In the genomic region with DNA sequence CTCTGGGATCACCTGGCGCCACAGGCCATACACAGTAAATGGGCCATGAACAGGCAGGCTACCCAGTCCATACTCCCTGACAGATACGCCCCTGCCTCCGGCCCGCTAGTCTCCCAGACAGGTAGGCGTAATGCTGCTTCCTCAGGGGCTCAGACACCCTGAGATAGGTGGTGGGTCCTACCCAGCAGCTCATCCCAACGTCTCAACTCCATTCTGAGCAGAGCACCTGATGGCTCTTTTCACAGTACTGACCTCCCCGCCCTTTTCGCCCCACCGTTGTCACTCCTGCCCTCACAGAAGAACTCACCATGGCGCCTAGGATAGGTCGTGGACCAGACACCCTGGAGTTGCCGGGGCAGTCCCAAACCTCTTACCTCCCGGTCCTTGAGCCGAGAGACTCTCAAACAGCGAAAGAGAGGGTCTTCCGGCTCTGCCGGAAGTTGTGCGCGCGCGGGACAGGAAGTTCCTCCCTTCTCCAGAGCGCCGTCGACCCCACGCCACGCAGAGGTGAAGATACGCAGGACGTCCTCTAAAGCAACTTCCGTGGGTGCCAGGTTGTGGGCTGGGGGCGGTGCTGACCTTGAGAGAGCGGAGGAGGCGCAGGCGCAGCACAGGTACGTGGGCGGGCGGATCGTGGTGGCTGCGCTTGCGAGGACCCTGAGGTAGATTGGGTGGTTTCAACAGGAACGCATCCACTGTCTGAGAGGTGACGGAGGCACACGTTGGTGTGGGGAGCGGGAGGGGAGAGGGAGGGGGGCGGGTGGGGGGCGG, we compare ENCODE assay signal across 8 cellular contexts. TPM values are rescaled to one million over a fixed set of nuclear protein-coding genes. Genes with fewer than 3 reads are reported as not detected.
DNase-seq lines count a peak whose midpoint lies in the region; ATAC-seq, FAIRE-seq and TF ChIP-seq lines count a peak whose summit lies in the region.

A gene (minus strand): TSS at position 432 of the 771 bp plus-strand sequence. CDS start 122 bp downstream, at position 310.

- H3K36me3 ChIP-seq in cardiac muscle cell (peaks cover under 1% of the 10 kb centered on the region), trophoblast cell (ENCODE audit: control insufficient read depth in 1 of 2, insufficient read depth in 2 of 2, low read length in 2 of 2) (peaks cover 0 to 2% of the 10 kb centered on the region in 2 experiments), tibial nerve (peaks cover 0 to 27% (median 0%) of the 10 kb centered on the region in 3 donors)

- H3K27ac ChIP-seq in cardiac muscle cell (peak within 1 kb of the TSS; percentile 49), trophoblast cell (ENCODE audit: low read depth, low read length) (peak within 1 kb of the TSS; percentile 30), tibial nerve (peak within 1 kb of the TSS; percentile 49 to 87 (median 79))

- peak within 1 kb of the TSS; percentile 98 for H4K8ac ChIP-seq in trophoblast cell (ENCODE audit: low read depth, low read length)

- peaks cover 5% of the 10 kb centered on the region for H3K79me1 ChIP-seq in trophoblast cell (ENCODE audit: low read length)

- H3K79me2 ChIP-seq in trophoblast cell (ENCODE audit: control insufficient read depth, insufficient read depth, low read length, poor library complexity), result peaks cover 5% of the 10 kb centered on the region

- peaks cover 6% of the 10 kb centered on the region for H3K4me1 ChIP-seq in cardiac muscle cell (ENCODE audit: low read depth)
- H3K4me1 ChIP-seq in trophoblast cell (ENCODE audit: control insufficient read depth in 1 of 2, insufficient read depth in 2 of 2, low read length in 2 of 2), result peaks cover 0 to 2% of the 10 kb centered on the region in 2 experiments
- peaks cover 0 to 37% (median 11%) of the 10 kb centered on the region in 4 donors for H3K4me1 ChIP-seq in tibial nerve

- no peak within 1 kb of the TSS for H2BK12ac ChIP-seq in trophoblast cell (ENCODE audit: low read length)

- peak within 1 kb of the TSS; percentile 35 for H2BK120ac ChIP-seq in trophoblast cell (ENCODE audit: insufficient read depth, low read length, poor library complexity)

- H3K4me3 ChIP-seq in cardiac muscle cell (peak within 1 kb of the TSS; percentile 70), trophoblast cell (ENCODE audit: low read depth, low read length) (peak within 1 kb of the TSS; percentile 90), tibial nerve (peak within 1 kb of the TSS; percentile 63 to 89 (median 85))

- H3K4ac ChIP-seq in trophoblast cell (ENCODE audit: low read depth, low read length), result peak within 1 kb of the TSS; percentile 99

- no peaks in the 10 kb centered on the region for H3K27me3 ChIP-seq in cardiac muscle cell
- H3K27me3 ChIP-seq in trophoblast cell (ENCODE audit: insufficient read depth, low read length), result no peaks in the 10 kb centered on the region
- H3K27me3 ChIP-seq in tibial nerve, result no peaks in the 10 kb centered on the region

- H3K14ac ChIP-seq in trophoblast cell (ENCODE audit: low read length), result peak within 1 kb of the TSS; percentile 91

- WGBS in trophoblast cell (ENCODE audit: extremely low coverage, insufficient coverage, insufficient read length), result no CpG with 5 or more reads among the region's 45 CpGs
- WGBS in tibial nerve, 2 donors, result 0% methylated on average over 26 to 42 of the region's 45 CpGs

- no peak within 1 kb of the TSS for H3K23ac ChIP-seq in trophoblast cell (ENCODE audit: low read length)

- TF ChIP-seq POLR2A in GM12892 (IDR thresholded peaks at IDR 0.05; ENCODE audit: low read depth, low read length), result peak; percentile 86
- TF ChIP-seq POLR2A in tibial nerve (IDR thresholded peaks at IDR 0.05), result peak in 1 of 2 donors; percentile 11

- ATAC-seq in HG02840 (IDR thresholded peaks at IDR 0.05; ENCODE audit: low FRiP score, unreplicated experiment), result peak; percentile 100

- peak; percentile 93 for FAIRE-seq in GM12892 (lab: Jason Lieb, UNC)

- H3K9ac ChIP-seq in trophoblast cell (ENCODE audit: low read length), result peak within 1 kb of the TSS; percentile 86

- TF ChIP-seq CTCF in cardiac muscle cell (IDR thresholded peaks at IDR 0.05; ENCODE audit: low read depth, low read length) (no peak), tibial nerve (IDR thresholded peaks at IDR 0.05) (no peak)

- peak within 1 kb of the TSS; percentile 79 for H2AFZ ChIP-seq in trophoblast cell (ENCODE audit: insufficient read depth, low read length, poor library complexity)

- peak within 1 kb of the TSS; percentile 81 for H3K18ac ChIP-seq in trophoblast cell (ENCODE audit: low read length)

- peak within 1 kb of the TSS; percentile 54 for H2BK5ac ChIP-seq in trophoblast cell (ENCODE audit: low read depth, low read length, poor library complexity)

- H3K4me2 ChIP-seq in trophoblast cell (ENCODE audit: low read length), result peak within 1 kb of the TSS; percentile 88

- H4K91ac ChIP-seq in trophoblast cell (ENCODE audit: low read depth, low read length), result peak within 1 kb of the TSS; percentile 82

- TF ChIP-seq EP300 in tibial nerve (IDR thresholded peaks at IDR 0.05), result peak in 1 of 2 donors; percentile 77

- DNase-seq in GM12892 (ENCODE audit: insufficient read length) (peak; percentile 61), NCI-H1436 (lab: John Stamatoyannopoulos, UW) (peak; percentile 93), SW480 (ENCODE audit: low spot score) (peak; percentile 95), cardiac muscle cell (ENCODE audit: low read depth in 1 of 2, low spot score in 1 of 2) (peak; percentile 94), trophoblast cell (peak; percentile 86 to 89), tibial nerve (ENCODE audit: low spot score in 2 of 2) (peak; percentile 62 to 76)
- peak; percentile 91 for DNase-seq in activated naive CD8-positive, alpha-beta T cell treated with anti-CD3 and anti-CD28 coated beads, Interleukin-2, amount 50 U/mL, for 16 hours (ENCODE audit: low read depth, low spot score)

- peak within 1 kb of the TSS; percentile 90 for H4K12ac ChIP-seq in trophoblast cell (ENCODE audit: low read depth, low read length)

- H2AK5ac ChIP-seq in trophoblast cell (ENCODE audit: low read length), result peak within 1 kb of the TSS; percentile 73

- H3K9me3 ChIP-seq in cardiac muscle cell (ENCODE audit: low read depth) (no peaks in the 10 kb centered on the region), trophoblast cell (ENCODE audit: insufficient read depth, low read depth, low read length) (peaks cover 2% of the 10 kb centered on the region), tibial nerve (peaks cover 0 to 3% (median 0%) of the 10 kb centered on the region in 4 donors)

RNA-seq across cellular contexts. Expression of the gene that starts here (rescaled TPM):
- 20.9 TPM for polyA plus RNA-seq in GM12892 (2012; ENCODE audit: missing spikeins)
- total RNA-seq in cardiac muscle cell, result 9.7 and 11.2 TPM in 2 replicates
- polyA plus RNA-seq in cardiac muscle cell, result 8.6 and 12.2 TPM in 2 replicates
- 9.2 and 9.4 TPM in 2 replicates for polyA plus RNA-seq in trophoblast cell (2013)
- total RNA-seq in tibial nerve, result 10 to 100 TPM; 16.3 to 20.5 (median 18.7) TPM

Comparison
In these comparisons a context has a peak if more than half of its experiments do, and no peak if none do; other contexts are left out.
1. Peak in every context shown above with its lines: DNase-seq, ATAC-seq, H3K4me3 ChIP-seq and H3K27ac ChIP-seq.